ENCODE assay signal across 9 cellular contexts in the genomic region with DNA sequence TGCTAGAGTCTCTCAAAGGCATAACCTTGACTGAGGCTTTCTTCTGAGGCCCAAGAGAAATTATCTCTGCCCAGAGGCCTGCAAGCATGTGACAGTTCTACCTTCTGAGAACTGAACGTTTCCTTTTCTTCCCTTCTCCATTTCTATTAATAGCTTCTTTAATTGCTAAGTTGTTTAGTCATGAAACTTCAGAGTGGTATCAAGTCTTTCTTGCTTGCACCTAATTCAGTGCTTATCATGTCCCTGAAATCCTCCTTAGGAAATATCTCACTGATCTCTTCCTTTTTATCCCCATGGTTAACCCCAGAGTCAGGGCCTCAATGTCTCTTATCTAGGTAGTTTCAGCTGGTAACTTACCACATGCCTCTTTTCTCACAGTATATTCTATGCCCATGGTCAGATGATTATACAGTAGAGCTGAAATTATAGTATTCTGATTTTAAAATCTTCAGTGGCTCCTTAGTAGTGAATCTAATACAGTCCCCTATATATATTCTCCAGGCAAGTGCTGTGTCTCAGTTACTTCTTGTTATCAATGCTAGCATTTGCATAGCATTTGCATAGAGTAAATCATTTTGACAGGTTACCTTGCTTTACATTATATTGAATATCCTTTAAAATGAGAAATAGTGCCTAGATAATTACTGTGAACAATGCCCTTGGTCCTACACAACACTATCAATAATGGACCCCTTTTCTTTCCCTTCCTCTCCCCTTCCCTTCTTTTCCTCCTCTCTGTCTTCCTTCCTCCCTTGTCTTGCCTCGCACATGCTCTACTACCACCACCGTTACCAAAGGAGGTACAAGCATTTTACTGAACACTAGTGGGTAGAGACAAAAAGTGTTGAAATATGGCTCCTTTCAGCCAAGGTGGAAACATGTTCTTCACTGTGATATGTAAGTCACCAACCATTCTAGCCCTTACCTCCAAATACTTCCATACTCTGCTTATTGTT. TPM values are rescaled to one million over a fixed set of nuclear protein-coding genes. Genes with fewer than 3 reads are reported as not detected.
DNase-seq lines count a peak whose midpoint lies in the region; ATAC-seq and TF ChIP-seq lines count a peak whose summit lies in the region.
"Had no signal": no experiment of that assay in that cellular context is flagged by ENCODE, and none has a peak within 500 bp of the region (broad histone marks: within the 10 kb centered on the region; RNA-seq: fewer than 3 reads in every experiment).

No MANE protein-coding gene starts in this region.

- no peaks in the 10 kb centered on the region for H3K27me3 Mint-ChIP-seq in CD8-positive, alpha-beta T cell (ENCODE audit: low read depth)

- no peak overlapping the region for H3K27ac ChIP-seq in CD8-positive, alpha-beta T cell (ENCODE audit: low read depth, low read length)

- peak; percentile 69 to 75 for DNase-seq in NOMO-1 (lab: John Stamatoyannopoulos, UW; ENCODE audit: unreplicated experiment in 2 of 2)
- DNase-seq in CD8-positive, alpha-beta T cell: no peak
- DNase-seq in NCI-H2107 (lab: John Stamatoyannopoulos, UW): no peak
- no peak for DNase-seq in cerebellar cortex (ENCODE audit: low spot score)
- no peak for DNase-seq in iPS-NIHi11 (ENCODE audit: low spot score)
- DNase-seq: SK-N-SH had no signal

- CTCF ChIA-PET in CD8-positive, alpha-beta T cell (lab: Charles Lee): no interaction called here

- ATAC-seq in GM18502 (IDR thresholded peaks at IDR 0.05; ENCODE audit: poor library complexity, unreplicated experiment): peak; percentile 77
- peak; percentile 71 for ATAC-seq in GM21381 (IDR thresholded peaks at IDR 0.05; ENCODE audit: unreplicated experiment)
- peak; percentile 74 for ATAC-seq in HG03066 (IDR thresholded peaks at IDR 0.05; ENCODE audit: low read depth, unreplicated experiment)
- ATAC-seq in CD8-positive, alpha-beta T cell: no peak

- TF ChIP-seq CTCF in CD8-positive, alpha-beta T cell (IDR thresholded peaks at IDR 0.05): no peak

- no peak overlapping the region for H3K4me3 ChIP-seq in CD8-positive, alpha-beta T cell (ENCODE audit: low read depth, low read length)

- H3K4me3 Mint-ChIP-seq in CD8-positive, alpha-beta T cell: no peak overlapping the region

- H3K9me3 Mint-ChIP-seq in CD8-positive, alpha-beta T cell: no peaks in the 10 kb centered on the region

- H3K27me3 ChIP-seq in CD8-positive, alpha-beta T cell (ENCODE audit: insufficient read depth, low read length): no peaks in the 10 kb centered on the region

- H3K36me3 Mint-ChIP-seq in CD8-positive, alpha-beta T cell: no peaks in the 10 kb centered on the region

- H3K36me3 ChIP-seq in CD8-positive, alpha-beta T cell (ENCODE audit: insufficient read depth, low read length): no peaks in the 10 kb centered on the region

- intact Hi-C loops in CD8-positive, alpha-beta T cell (cut with DNase I, micrococcal nuclease): no loop called here

- no peak overlapping the region for H3K27ac Mint-ChIP-seq in CD8-positive, alpha-beta T cell

- POLR2A ChIA-PET in CD8-positive, alpha-beta T cell (lab: Charles Lee): no interaction called here

- H3K4me1 Mint-ChIP-seq in CD8-positive, alpha-beta T cell (ENCODE audit: low read depth): no peaks in the 10 kb centered on the region

- H3K9me3 ChIP-seq in CD8-positive, alpha-beta T cell (ENCODE audit: low read length): no peaks in the 10 kb centered on the region
- H3K9me3 ChIP-seq: SK-N-SH had no signal

- H3K4me1 ChIP-seq in CD8-positive, alpha-beta T cell (ENCODE audit: insufficient read depth, low read length): no peaks in the 10 kb centered on the region

RNA-seq across cellular contexts. Expression of a gene that starts 33.0 kb away (rescaled TPM):
- total RNA-seq in CD8-positive, alpha-beta T cell: 10 to 100 TPM in 1 of 2 experiments, 1 to 10 TPM in 1; 9.5 to 12.1 TPM

Comparison
In these comparisons a context has a peak if more than half of its experiments do, and no peak if none do; other contexts are left out.
1. DNase-seq: peak in NOMO-1 (2 of 2); none in CD8-positive, alpha-beta T cell (0 of 7), NCI-H2107 (single experiment), cerebellar cortex (single experiment) and iPS-NIHi11 (single experiment).